Comparison of ENCODE assay signal across 27 cellular contexts in the genomic region with DNA sequence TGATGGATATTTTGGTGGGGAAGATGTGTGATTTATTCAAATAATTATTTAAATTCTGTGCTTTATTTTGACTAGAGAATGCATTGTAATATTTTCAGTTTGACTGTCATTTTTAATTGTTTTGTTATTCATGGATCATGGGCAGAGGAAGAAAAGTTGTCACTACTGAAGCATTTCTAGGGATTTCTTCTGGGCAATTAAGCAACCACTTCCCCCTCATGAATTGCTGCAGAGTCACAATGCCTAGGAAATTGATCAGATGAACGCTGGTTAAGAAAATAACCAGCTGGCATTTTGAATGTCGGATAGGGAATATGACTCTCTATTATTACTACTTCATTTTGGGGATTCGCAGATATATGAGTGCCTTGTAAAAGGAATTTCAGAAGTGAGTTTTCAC.
"Had no signal": no experiment of that assay in that cellular context is flagged by ENCODE, and none has a peak within 500 bp of the region (broad histone marks: within the 10 kb centered on the region; RNA-seq: fewer than 3 reads in every experiment).

No MANE protein-coding gene starts in this region.

- H3K4me3 ChIP-seq: left lung, lower lobe of right lung, neural progenitor cell, ovary, skin epidermis, stomach, testis, thyroid gland, transverse colon, upper lobe of left lung, vagina had no signal

- H3K9me3 ChIP-seq: left lung, lower lobe of right lung, neutrophil, ovary, stomach, testis, thyroid gland, transverse colon, upper lobe of left lung, vagina had no signal

- H2AFZ ChIP-seq: neural progenitor cell had no signal

- H3K4me1 ChIP-seq: left lung, lower lobe of right lung, neural progenitor cell, stomach, testis, thyroid gland, transverse colon, upper lobe of left lung, vagina had no signal

- H3K27me3 ChIP-seq: left lung, neural progenitor cell, neutrophil, ovary, stomach, testis, thyroid gland, transverse colon, upper lobe of left lung, vagina had no signal

- H3K27ac ChIP-seq: left lung, lower lobe of right lung, neural progenitor cell, neutrophil, ovary, skin epidermis, stomach, testis, thyroid gland, transverse colon, upper lobe of left lung, vagina had no signal

- H3K4me2 ChIP-seq: neural progenitor cell had no signal

- DNase-seq: hippocampal formation; kidney glomerular epithelial cell; left colon; left lung; lower lobe of right lung; mammary epithelial cell; mesenchymal stem cell; naive thymus-derived CD8-positive, alpha-beta T cell; occipital lobe; ovary; retina; right cardiac atrium; stimulated activated CD4-positive, alpha-beta T cell treated with anti-CD3 and anti-CD28 coated beads, Interleukin-12 subunit alpha, Interleukin-12 subunit beta, amount 100 ng/mL, for 4 hours; stimulated activated CD4-positive, alpha-beta T cell treated with anti-CD3 and anti-CD28 coated beads, Interleukin-15, amount 100 ng/mL, for 24 hours; stimulated activated CD4-positive, alpha-beta T cell treated with anti-CD3 and anti-CD28 coated beads, Interleukin-2, amount 100 ng/mL, for 24 hours; stimulated activated CD4-positive, alpha-beta T cell treated with anti-CD3 and anti-CD28 coated beads, Interleukin-4, amount 100 ng/mL, for 1 hour; stimulated activated naive B cell treated with anti-CD40 and anti-IgM and Interleukin-4, amounts not matched to agents 10 μg/mL and 1 μg/mL and 100 μg/mL, for 72 hours; stimulated activated naive CD8-positive, alpha-beta T cell treated with anti-CD3 and anti-CD28 coated beads, Interleukin-15, Interleukin-2, amounts not matched to agents 100 U/mL and 50 U/mL, for 24 hours; stomach; testis; thyroid gland; transverse colon; upper lobe of left lung had no signal

- H3K36me3 ChIP-seq: left lung, lower lobe of right lung, neural progenitor cell, neutrophil, ovary, stomach, thyroid gland, transverse colon, upper lobe of left lung, vagina had no signal
